ENCODE assay signal across 8 cellular contexts in the genomic region with DNA sequence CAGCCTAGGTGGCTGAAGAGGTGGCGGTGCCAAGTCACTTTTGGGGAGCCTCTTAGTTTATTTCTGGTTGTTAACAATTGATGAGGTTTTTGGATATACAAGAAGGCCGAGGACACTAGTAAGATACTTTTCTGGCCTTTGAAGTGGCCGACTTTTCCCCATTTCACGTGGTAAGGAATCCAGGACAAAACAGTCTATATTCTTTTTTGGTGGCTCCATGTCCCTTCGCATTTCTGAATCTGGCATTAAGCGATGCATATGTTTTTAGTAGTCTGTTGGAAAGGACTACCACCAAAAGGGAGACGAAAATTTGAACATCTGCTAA. TPM values are rescaled to one million over a fixed set of nuclear protein-coding genes. Genes with fewer than 3 reads are reported as not detected.
DNase-seq lines count a peak whose midpoint lies in the region; ATAC-seq, FAIRE-seq and TF ChIP-seq lines count a peak whose summit lies in the region.

No MANE protein-coding gene starts in this region.

- H3K27me3 ChIP-seq in HUES48 (ENCODE audit: control insufficient read depth, insufficient read depth, low read length) = no peaks in the 10 kb centered on the region
- no peaks in the 10 kb centered on the region for H3K27me3 ChIP-seq in bronchial epithelial cell (ENCODE audit: control insufficient read depth, insufficient read depth, low read length)
- H3K27me3 ChIP-seq in muscle layer of duodenum (ENCODE audit: low read depth, low read length) = no peaks in the 10 kb centered on the region

- peaks cover 37% of the 10 kb centered on the region for H3K4me1 ChIP-seq in A549
- H3K4me1 ChIP-seq in HUES48 (ENCODE audit: control insufficient read depth, insufficient read depth, low read length) = peaks cover 30% of the 10 kb centered on the region
- H3K4me1 ChIP-seq in muscle layer of duodenum (ENCODE audit: control insufficient read depth in 1 of 2, insufficient read depth in 2 of 2, low read length in 2 of 2) = peaks cover 4 to 7% of the 10 kb centered on the region in 2 donors

- 8% methylated on average over 7 of the region's 7 CpGs for WGBS in A549 (ENCODE audit: missing lambda C conversion rate)

- H3K27ac ChIP-seq in A549 = peak overlapping the region; percentile 94 to 99
- H3K27ac ChIP-seq in HUES48 (ENCODE audit: low read depth, low read length) = peak overlapping the region; percentile 80
- H3K27ac ChIP-seq in muscle layer of duodenum (ENCODE audit: low read length) = no peak overlapping the region

- no peaks in the 10 kb centered on the region for H3K9me3 ChIP-seq in A549
- H3K9me3 ChIP-seq in HUES48 (ENCODE audit: control insufficient read depth, insufficient read depth, low read length) = no peaks in the 10 kb centered on the region
- no peaks in the 10 kb centered on the region for H3K9me3 ChIP-seq in muscle layer of duodenum (ENCODE audit: control insufficient read depth in 1 of 2, low read length in 2 of 2)

- no peak for TF ChIP-seq RAD21 in A549 (conservative IDR thresholded peaks at IDR 0.05 in 1 of 2, IDR thresholded peaks at IDR 0.05 in 1 of 2)

- POLR2A ChIA-PET in A549 (lab: Yijun Ruan, JAX) = no interaction called here

- no peak for TF ChIP-seq EP300 in A549 (IDR thresholded peaks at IDR 0.05)

- H3K36me3 ChIP-seq in HUES48 (ENCODE audit: control insufficient read depth, insufficient read depth, low read length) (peaks cover 43% of the 10 kb centered on the region), bronchial epithelial cell (ENCODE audit: control insufficient read depth, insufficient read depth, low read length) (peaks cover 1% of the 10 kb centered on the region), muscle layer of duodenum (ENCODE audit: control insufficient read depth in 1 of 2, insufficient read depth in 2 of 2, low read length in 2 of 2) (peaks cover 5 to 8% of the 10 kb centered on the region in 2 donors)

- CTCF ChIA-PET in A549 (lab: Yijun Ruan, JAX) = interaction anchor here (1.8 kb wide), 1 partner anchor 11 kb away, joined by 6 read pairs; no protein-coding TSS in a partner anchor

- peak overlapping the region; percentile 82 for H3K4me2 ChIP-seq in A549

- FAIRE-seq in A549 (lab: Jason Lieb, UNC) (no peak), bronchial epithelial cell (lab: Jason Lieb, UNC) (no peak)

- TF ChIP-seq POLR2A in A549 (IDR thresholded peaks at IDR 0.05; ENCODE audit: low read length) = no peak

- no peak for DNase-seq in A549 (ENCODE audit: low read depth in 1 of 2, low spot score in 1 of 2)
- DNase-seq in bronchial epithelial cell (ENCODE audit: low read depth) = no peak
- DNase-seq in RPMI8226 = no peak
- no peak for DNase-seq in NCI-H1436 (lab: John Stamatoyannopoulos, UW)

- H3K4me3 ChIP-seq in A549 (peak overlapping the region; percentile 92), HUES48 (ENCODE audit: low read depth, low read length) (peak overlapping the region; percentile 85), bronchial epithelial cell (ENCODE audit: low read depth, low read length) (peak overlapping the region; percentile 65), muscle layer of duodenum (ENCODE audit: low read depth in 1 of 2, low read length in 2 of 2) (peak overlapping the region; percentile 45 to 68)

- ATAC-seq in A549 = no peak
- no peak for ATAC-seq in GM19023 (IDR thresholded peaks at IDR 0.05; ENCODE audit: unreplicated experiment)
- no peak for ATAC-seq in HG02970 (IDR thresholded peaks at IDR 0.05; ENCODE audit: low FRiP score, unreplicated experiment)

- no peak for TF ChIP-seq CTCF in A549 (IDR thresholded peaks at IDR 0.05)
- no peak for TF ChIP-seq CTCF in bronchial epithelial cell (IDR thresholded peaks at IDR 0.05; ENCODE audit: insufficient read depth, low read length, severe bottlenecking)

- peak overlapping the region; percentile 45 for H3K9ac ChIP-seq in HUES48 (ENCODE audit: low read depth, low read length)

TF ChIP-seq in A549, 52 proteins besides CTCF, POLR2A, EP300 and RAD21:
- TF ChIP-seq, protein P1, sequence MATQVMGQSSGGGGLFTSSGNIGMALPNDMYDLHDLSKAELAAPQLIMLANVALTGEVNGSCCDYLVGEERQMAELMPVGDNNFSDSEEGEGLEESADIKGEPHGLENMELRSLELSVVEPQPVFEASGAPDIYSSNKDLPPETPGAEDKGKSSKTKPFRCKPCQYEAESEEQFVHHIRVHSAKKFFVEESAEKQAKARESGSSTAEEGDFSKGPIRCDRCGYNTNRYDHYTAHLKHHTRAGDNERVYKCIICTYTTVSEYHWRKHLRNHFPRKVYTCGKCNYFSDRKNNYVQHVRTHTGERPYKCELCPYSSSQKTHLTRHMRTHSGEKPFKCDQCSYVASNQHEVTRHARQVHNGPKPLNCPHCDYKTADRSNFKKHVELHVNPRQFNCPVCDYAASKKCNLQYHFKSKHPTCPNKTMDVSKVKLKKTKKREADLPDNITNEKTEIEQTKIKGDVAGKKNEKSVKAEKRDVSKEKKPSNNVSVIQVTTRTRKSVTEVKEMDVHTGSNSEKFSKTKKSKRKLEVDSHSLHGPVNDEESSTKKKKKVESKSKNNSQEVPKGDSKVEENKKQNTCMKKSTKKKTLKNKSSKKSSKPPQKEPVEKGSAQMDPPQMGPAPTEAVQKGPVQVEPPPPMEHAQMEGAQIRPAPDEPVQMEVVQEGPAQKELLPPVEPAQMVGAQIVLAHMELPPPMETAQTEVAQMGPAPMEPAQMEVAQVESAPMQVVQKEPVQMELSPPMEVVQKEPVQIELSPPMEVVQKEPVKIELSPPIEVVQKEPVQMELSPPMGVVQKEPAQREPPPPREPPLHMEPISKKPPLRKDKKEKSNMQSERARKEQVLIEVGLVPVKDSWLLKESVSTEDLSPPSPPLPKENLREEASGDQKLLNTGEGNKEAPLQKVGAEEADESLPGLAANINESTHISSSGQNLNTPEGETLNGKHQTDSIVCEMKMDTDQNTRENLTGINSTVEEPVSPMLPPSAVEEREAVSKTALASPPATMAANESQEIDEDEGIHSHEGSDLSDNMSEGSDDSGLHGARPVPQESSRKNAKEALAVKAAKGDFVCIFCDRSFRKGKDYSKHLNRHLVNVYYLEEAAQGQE (IDR thresholded peaks at IDR 0.05) = no peak
- TF ChIP-seq ZNF302 (CRISPR knock-in tag; IDR thresholded peaks at IDR 0.05) = no peak
- peak; percentile 43; the same call in 1 of the 2 replicates for TF ChIP-seq MAX (IDR thresholded peaks at IDR 0.05)

RNA-seq across cellular contexts. Expression of gene MLLT10, which starts 1.4 kb away (rescaled TPM):
- polyA plus RNA-seq in A549 (2011; rRNA removed) (54.1 and 55.5 TPM in 2 replicates), A549 (2017; fragmentation: RNase III; extraction: RNeasy Plus Mini Kit Qiagen cat#74134 plus additional on column Dnase treatment) (35.3 to 41.7 TPM (median 38.9 TPM) in 3 replicates)
- polyA plus RNA-seq in A549 (2012; cell fraction: cytosol; rRNA removed) = 28.8 and 31.8 TPM in 2 replicates
- 26.3 and 38.8 TPM in 2 replicates for polyA plus RNA-seq in A549 (2012; cell fraction: nucleus; rRNA removed)
- 65.1 and 116 TPM in 2 replicates for polyA minus RNA-seq in A549 (2011; rRNA and poly(A)+ RNA removed)
- total RNA-seq in bronchial epithelial cell = 40.8 and 64.8 TPM in 2 replicates

RNA-seq across cellular contexts. Expression of gene SKIDA1, which starts 10.0 kb away (rescaled TPM):
- polyA plus RNA-seq in A549 (2011; rRNA removed) (0.87 and 1.0 TPM in 2 replicates), A549 (2017; fragmentation: RNase III; extraction: RNeasy Plus Mini Kit Qiagen cat#74134 plus additional on column Dnase treatment) (3.5 to 4.2 TPM (median 4.1 TPM) in 3 replicates)
- polyA plus RNA-seq in A549 (2012; cell fraction: cytosol; rRNA removed) = 0.54 and 0.60 TPM in 2 replicates
- polyA plus RNA-seq in A549 (2012; cell fraction: nucleus; rRNA removed) = 0.48 and 0.60 TPM in 2 replicates
- 1.2 and 1.4 TPM in 2 replicates for polyA minus RNA-seq in A549 (2011; rRNA and poly(A)+ RNA removed)
- total RNA-seq in bronchial epithelial cell = under 0.01 and 0.13 TPM in 2 replicates
